5 cellular contexts compared by ENCODE assay signal in the genomic region with DNA sequence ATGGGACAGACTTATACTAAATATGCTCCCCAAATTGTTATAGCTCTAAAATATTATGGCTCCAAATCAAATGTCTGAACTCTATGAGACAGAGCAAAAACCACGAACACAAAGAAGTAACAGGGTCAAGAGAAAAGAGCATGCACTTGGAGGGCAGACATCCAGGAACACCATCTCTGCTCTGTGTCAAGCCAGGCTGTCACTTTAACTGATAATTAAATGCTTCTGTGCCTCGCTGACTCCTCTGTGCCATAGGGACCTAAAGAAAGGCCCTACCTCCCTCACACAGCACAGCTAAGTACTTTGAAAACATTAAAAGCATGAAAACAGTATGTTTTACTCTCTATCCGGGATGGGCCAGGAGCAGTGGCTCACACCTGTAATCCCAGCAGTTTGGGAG. TPM values are rescaled to one million over a fixed set of nuclear protein-coding genes. Genes with fewer than 3 reads are reported as not detected.
DNase-seq lines count a peak whose midpoint lies in the region; ATAC-seq and TF ChIP-seq lines count a peak whose summit lies in the region.
"Not testable (repeated sequence)": the region's sequence is repeated elsewhere in the genome, so short reads cannot be mapped to it uniquely, and the experiment has no call there.

No MANE protein-coding gene starts in this region.

- intact Hi-C loops in Right ventricle myocardium inferior (cut with DNase I); Right ventricle myocardium superior (cut with DNase I); heart left ventricle (cut with DNase I); heart right ventricle (cut with DNase I); left ventricle myocardium superior (cut with micrococcal nuclease): not testable (repeated sequence)

- H3K27me3 ChIP-seq in heart left ventricle, heart right ventricle: not testable (repeated sequence)

- not testable (repeated sequence) for H3K27ac ChIP-seq in heart left ventricle, heart right ventricle

- H3K36me3 ChIP-seq in heart left ventricle, heart right ventricle: not testable (repeated sequence)

- H3K4me3 ChIP-seq in heart left ventricle, heart right ventricle: not testable (repeated sequence)

- WGBS in heart left ventricle, 4 donors: 30 to 47% (median 33%) methylated on average over 1 to 3 of the region's 3 CpGs
- WGBS in heart right ventricle, 2 donors: 25 to 38% methylated on average over 2 to 3 of the region's 3 CpGs

- not testable (repeated sequence) for TF ChIP-seq CTCF in heart left ventricle (IDR thresholded peaks at IDR 0.05); heart right ventricle (IDR thresholded peaks at IDR 0.05)

- ATAC-seq in Right ventricle myocardium inferior (peak; percentile 42), Right ventricle myocardium superior (ENCODE audit: poor library complexity) (peak; percentile 79), heart left ventricle (peak in 3 of 4 donors; percentile 69 to 90 (median 85)), heart right ventricle (peak in 5 of 8 donors; percentile 63 to 77 (median 68)), left ventricle myocardium superior (peak; percentile 88)

- H3K4me1 ChIP-seq in heart left ventricle, heart right ventricle: not testable (repeated sequence)

- not testable (repeated sequence) for H3K9me3 ChIP-seq in heart left ventricle
- H3K9me3 ChIP-seq in heart right ventricle: peaks cover 0 to 14% (median 0%) of the 10 kb centered on the region in 11 donors

- TF ChIP-seq POLR2A in heart left ventricle (IDR thresholded peaks at IDR 0.05): not testable (repeated sequence)

- not testable (repeated sequence) for DNase-seq in Right ventricle myocardium inferior (ENCODE audit: missing footprints); Right ventricle myocardium superior; heart left ventricle; heart right ventricle; left ventricle myocardium superior

RNA-seq across cellular contexts. Expression of gene FAHD2B, which starts 23.8 kb away (rescaled TPM):
- total RNA-seq in Right ventricle myocardium inferior: 34.2 TPM
- total RNA-seq in Right ventricle myocardium superior: 31.8 TPM
- 10 to 100 TPM; 19.1 to 37.6 (median 21.9) TPM for total RNA-seq in heart left ventricle
- 10 to 100 TPM; 16.1 to 21.1 TPM for polyA plus RNA-seq in heart left ventricle
- total RNA-seq in heart right ventricle: 10 to 100 TPM; 24.8 to 42.4 (median 33.2) TPM
- 10 to 100 TPM; 11.9 to 25.9 TPM for polyA plus RNA-seq in heart right ventricle
- total RNA-seq in left ventricle myocardium superior: 34.2 TPM

RNA-seq across cellular contexts. Expression of gene ANKRD36, which starts 42.0 kb away (rescaled TPM):
- total RNA-seq in Right ventricle myocardium inferior (5.6 TPM), Right ventricle myocardium superior (5.3 TPM), heart left ventricle (10 to 100 TPM in 2 of 9 donors, 1 to 10 TPM in 7; 2.3 to 10.6 (median 6.1) TPM), heart right ventricle (1 to 10 TPM; 4.0 to 8.0 (median 6.2) TPM), left ventricle myocardium superior (5.5 TPM)
- polyA plus RNA-seq in heart left ventricle (1 to 10 TPM; 1.1 to 4.1 TPM), heart right ventricle (1 to 10 TPM in 1 of 2 donors, under 1 TPM in 1; 0.96 to 7.5 TPM)
